ENCODE assay signal across 1 cellular context in the genomic region with DNA sequence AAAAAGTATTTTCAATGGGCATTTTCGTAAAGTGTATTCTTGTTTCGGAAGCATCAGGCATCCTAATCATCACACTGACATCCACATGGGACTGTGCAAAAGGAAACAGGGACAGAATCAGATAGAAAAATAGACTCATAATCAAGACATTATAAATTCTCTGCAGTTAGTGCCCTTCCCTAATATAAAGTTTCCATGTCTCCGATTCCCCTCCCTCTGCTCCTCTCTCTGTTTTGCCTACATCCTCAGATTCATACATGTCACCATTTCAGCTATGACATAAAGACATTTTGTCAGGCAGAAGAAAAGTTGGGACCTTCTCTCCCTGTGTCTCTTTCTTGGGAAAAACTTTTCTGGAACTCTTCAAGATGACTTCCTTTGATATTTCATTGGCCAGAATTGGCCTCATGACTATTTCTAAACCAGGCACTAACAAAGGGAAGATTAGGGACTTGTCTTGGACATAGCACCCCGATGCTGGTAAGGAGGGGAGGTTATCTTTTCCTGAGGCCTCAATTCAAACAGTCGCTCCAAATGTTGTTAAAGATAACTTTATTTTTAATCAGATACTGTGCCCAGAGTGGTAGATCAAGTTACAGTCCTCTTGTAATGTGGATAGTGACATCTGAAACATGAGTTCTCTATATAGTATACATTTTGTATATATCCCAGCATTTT.
TF ChIP-seq lines count a peak whose summit lies in the region.

No MANE protein-coding gene starts in this region.

TF ChIP-seq in K562, 482 proteins besides CTCF, POLR2A, EP300 and RAD21 (continued from another document and continues in another):
- TF ChIP-seq NUFIP1 (IDR thresholded peaks at IDR 0.05; ENCODE audit: partially characterized antibody): no peak
- TF ChIP-seq JUND (IDR thresholded peaks at IDR 0.05; ENCODE audit: borderline replicate concordance, low read depth, low read length): peak; percentile 51; the same call in 1 of the 2 replicates
- TF ChIP-seq JUND (tag; IDR thresholded peaks at IDR 0.05; ENCODE audit: borderline replicate concordance, low read depth, low read length): no peak; the same call in 2 of the 3 replicates
- TF ChIP-seq SMARCA5 (IDR thresholded peaks at IDR 0.05): no peak
- TF ChIP-seq CSDE1 (IDR thresholded peaks at IDR 0.05): no peak
- TF ChIP-seq, protein P1, sequence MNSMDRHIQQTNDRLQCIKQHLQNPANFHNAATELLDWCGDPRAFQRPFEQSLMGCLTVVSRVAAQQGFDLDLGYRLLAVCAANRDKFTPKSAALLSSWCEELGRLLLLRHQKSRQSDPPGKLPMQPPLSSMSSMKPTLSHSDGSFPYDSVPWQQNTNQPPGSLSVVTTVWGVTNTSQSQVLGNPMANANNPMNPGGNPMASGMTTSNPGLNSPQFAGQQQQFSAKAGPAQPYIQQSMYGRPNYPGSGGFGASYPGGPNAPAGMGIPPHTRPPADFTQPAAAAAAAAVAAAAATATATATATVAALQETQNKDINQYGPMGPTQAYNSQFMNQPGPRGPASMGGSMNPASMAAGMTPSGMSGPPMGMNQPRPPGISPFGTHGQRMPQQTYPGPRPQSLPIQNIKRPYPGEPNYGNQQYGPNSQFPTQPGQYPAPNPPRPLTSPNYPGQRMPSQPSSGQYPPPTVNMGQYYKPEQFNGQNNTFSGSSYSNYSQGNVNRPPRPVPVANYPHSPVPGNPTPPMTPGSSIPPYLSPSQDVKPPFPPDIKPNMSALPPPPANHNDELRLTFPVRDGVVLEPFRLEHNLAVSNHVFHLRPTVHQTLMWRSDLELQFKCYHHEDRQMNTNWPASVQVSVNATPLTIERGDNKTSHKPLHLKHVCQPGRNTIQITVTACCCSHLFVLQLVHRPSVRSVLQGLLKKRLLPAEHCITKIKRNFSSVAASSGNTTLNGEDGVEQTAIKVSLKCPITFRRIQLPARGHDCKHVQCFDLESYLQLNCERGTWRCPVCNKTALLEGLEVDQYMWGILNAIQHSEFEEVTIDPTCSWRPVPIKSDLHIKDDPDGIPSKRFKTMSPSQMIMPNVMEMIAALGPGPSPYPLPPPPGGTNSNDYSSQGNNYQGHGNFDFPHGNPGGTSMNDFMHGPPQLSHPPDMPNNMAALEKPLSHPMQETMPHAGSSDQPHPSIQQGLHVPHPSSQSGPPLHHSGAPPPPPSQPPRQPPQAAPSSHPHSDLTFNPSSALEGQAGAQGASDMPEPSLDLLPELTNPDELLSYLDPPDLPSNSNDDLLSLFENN (IDR thresholded peaks at IDR 0.05; ENCODE audit: low read depth in 2 of 2, low read length in 2 of 2): no peak; a peak in 1 of 4 replicates
- peak; percentile 87 for TF ChIP-seq ARID1B (IDR thresholded peaks at IDR 0.05)
- TF ChIP-seq NEUROD1 (IDR thresholded peaks at IDR 0.05; ENCODE audit: borderline replicate concordance, low read depth, low read length, partially characterized antibody): no peak
- no peak for TF ChIP-seq SIRT6 (IDR thresholded peaks at IDR 0.05; ENCODE audit: low read depth, low read length)
- TF ChIP-seq, protein P2, sequence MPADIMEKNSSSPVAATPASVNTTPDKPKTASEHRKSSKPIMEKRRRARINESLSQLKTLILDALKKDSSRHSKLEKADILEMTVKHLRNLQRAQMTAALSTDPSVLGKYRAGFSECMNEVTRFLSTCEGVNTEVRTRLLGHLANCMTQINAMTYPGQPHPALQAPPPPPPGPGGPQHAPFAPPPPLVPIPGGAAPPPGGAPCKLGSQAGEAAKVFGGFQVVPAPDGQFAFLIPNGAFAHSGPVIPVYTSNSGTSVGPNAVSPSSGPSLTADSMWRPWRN (IDR thresholded peaks at IDR 0.05; ENCODE audit: low read depth): peak; percentile 41; the same call in 1 of the 2 replicates
- TF ChIP-seq NR1H2 (CRISPR knock-in tag; IDR thresholded peaks at IDR 0.05): no peak
- TF ChIP-seq HNRNPL (IDR thresholded peaks at IDR 0.05; ENCODE audit: low read depth, low read length): no peak
- TF ChIP-seq ILF3 (IDR thresholded peaks at IDR 0.05; ENCODE audit: borderline replicate concordance): no peak
- no peak for TF ChIP-seq CCAR2 (IDR thresholded peaks at IDR 0.05; ENCODE audit: low read depth, low read length)
- TF ChIP-seq, protein P3, sequence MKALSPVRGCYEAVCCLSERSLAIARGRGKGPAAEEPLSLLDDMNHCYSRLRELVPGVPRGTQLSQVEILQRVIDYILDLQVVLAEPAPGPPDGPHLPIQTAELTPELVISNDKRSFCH (CRISPR knock-in tag; IDR thresholded peaks at IDR 0.05): no peak
- TF ChIP-seq, protein P3 (tag; IDR thresholded peaks at IDR 0.05): no peak
- TF ChIP-seq MEIS2 (IDR thresholded peaks at IDR 0.05; ENCODE audit: partially characterized antibody): no peak
- no peak for TF ChIP-seq ZZZ3 (IDR thresholded peaks at IDR 0.05)
- TF ChIP-seq, protein P4, sequence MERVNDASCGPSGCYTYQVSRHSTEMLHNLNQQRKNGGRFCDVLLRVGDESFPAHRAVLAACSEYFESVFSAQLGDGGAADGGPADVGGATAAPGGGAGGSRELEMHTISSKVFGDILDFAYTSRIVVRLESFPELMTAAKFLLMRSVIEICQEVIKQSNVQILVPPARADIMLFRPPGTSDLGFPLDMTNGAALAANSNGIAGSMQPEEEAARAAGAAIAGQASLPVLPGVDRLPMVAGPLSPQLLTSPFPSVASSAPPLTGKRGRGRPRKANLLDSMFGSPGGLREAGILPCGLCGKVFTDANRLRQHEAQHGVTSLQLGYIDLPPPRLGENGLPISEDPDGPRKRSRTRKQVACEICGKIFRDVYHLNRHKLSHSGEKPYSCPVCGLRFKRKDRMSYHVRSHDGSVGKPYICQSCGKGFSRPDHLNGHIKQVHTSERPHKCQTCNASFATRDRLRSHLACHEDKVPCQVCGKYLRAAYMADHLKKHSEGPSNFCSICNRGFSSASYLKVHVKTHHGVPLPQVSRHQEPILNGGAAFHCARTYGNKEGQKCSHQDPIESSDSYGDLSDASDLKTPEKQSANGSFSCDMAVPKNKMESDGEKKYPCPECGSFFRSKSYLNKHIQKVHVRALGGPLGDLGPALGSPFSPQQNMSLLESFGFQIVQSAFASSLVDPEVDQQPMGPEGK (CRISPR knock-in tag; IDR thresholded peaks at IDR 0.05; ENCODE audit: borderline replicate concordance): no peak
- no peak for TF ChIP-seq ZNF644 (tag; IDR thresholded peaks at IDR 0.05; ENCODE audit: low read depth)
- no peak for TF ChIP-seq ZKSCAN1 (IDR thresholded peaks at IDR 0.05; ENCODE audit: low read depth, low read length)
- TF ChIP-seq ZKSCAN8 (CRISPR knock-in tag; IDR thresholded peaks at IDR 0.05): no peak
- TF ChIP-seq, protein P5, sequence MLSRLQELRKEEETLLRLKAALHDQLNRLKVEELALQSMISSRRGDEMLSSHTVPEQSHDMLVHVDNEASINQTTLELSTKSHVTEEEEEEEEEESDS (CRISPR knock-in tag; IDR thresholded peaks at IDR 0.05): no peak
- TF ChIP-seq PHF21A (IDR thresholded peaks at IDR 0.05; ENCODE audit: borderline replicate concordance, low read depth): no peak
- no peak for TF ChIP-seq PRMT5 (CRISPR knock-in tag; IDR thresholded peaks at IDR 0.05)
- no peak for TF ChIP-seq FOXJ3 (CRISPR knock-in tag; IDR thresholded peaks at IDR 0.05)
- TF ChIP-seq, protein P6, sequence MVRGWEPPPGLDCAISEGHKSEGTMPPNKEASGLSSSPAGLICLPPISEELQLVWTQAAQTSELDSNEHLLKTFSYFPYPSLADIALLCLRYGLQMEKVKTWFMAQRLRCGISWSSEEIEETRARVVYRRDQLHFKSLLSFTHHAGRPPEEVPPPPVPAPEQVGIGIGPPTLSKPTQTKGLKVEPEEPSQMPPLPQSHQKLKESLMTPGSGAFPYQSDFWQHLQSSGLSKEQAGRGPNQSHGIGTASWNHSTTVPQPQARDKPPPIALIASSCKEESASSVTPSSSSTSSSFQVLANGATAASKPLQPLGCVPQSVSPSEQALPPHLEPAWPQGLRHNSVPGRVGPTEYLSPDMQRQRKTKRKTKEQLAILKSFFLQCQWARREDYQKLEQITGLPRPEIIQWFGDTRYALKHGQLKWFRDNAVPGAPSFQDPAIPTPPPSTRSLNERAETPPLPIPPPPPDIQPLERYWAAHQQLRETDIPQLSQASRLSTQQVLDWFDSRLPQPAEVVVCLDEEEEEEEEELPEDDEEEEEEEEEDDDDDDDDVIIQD (CRISPR knock-in tag; IDR thresholded peaks at IDR 0.05): no peak
- no peak for TF ChIP-seq MECOM (CRISPR knock-in tag; IDR thresholded peaks at IDR 0.05)
- no peak for TF ChIP-seq ZC3H8 (IDR thresholded peaks at IDR 0.05)
- TF ChIP-seq RBM39 (optimal IDR thresholded peaks at IDR 0.05; ENCODE audit: low read depth, low read length): no peak
- no peak for TF ChIP-seq PURB (CRISPR knock-in tag; IDR thresholded peaks at IDR 0.05; ENCODE audit: low read depth)
- 0 out of 2 replicates have a peak, but pooled peaks have one; percentile 14 for TF ChIP-seq ELF2 (CRISPR knock-in tag; IDR thresholded peaks at IDR 0.05)
- no peak for TF ChIP-seq CAMTA2 (CRISPR knock-in tag; conservative IDR thresholded peaks at IDR 0.05)
- TF ChIP-seq ZNF165 (CRISPR knock-in tag; IDR thresholded peaks at IDR 0.05; ENCODE audit: borderline replicate concordance): no peak
- TF ChIP-seq ZKSCAN3 (CRISPR knock-in tag; IDR thresholded peaks at IDR 0.05): no peak
- TF ChIP-seq, protein P7, sequence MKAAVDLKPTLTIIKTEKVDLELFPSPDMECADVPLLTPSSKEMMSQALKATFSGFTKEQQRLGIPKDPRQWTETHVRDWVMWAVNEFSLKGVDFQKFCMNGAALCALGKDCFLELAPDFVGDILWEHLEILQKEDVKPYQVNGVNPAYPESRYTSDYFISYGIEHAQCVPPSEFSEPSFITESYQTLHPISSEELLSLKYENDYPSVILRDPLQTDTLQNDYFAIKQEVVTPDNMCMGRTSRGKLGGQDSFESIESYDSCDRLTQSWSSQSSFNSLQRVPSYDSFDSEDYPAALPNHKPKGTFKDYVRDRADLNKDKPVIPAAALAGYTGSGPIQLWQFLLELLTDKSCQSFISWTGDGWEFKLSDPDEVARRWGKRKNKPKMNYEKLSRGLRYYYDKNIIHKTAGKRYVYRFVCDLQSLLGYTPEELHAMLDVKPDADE (conservative IDR thresholded peaks at IDR 0.05; ENCODE audit: control insufficient read depth, low read depth, low read length): no peak
- TF ChIP-seq TARDBP (IDR thresholded peaks at IDR 0.05): no peak
- no peak for TF ChIP-seq BRD4 (IDR thresholded peaks at IDR 0.05)
- TF ChIP-seq HDAC8 (tag; IDR thresholded peaks at IDR 0.05): no peak
- no peak for TF ChIP-seq PTRF (tag; IDR thresholded peaks at IDR 0.05)
- no peak for TF ChIP-seq MTA3 (IDR thresholded peaks at IDR 0.05; ENCODE audit: borderline replicate concordance)
- no peak for TF ChIP-seq ZBTB8A (IDR thresholded peaks at IDR 0.05; ENCODE audit: partially characterized antibody)
- TF ChIP-seq, protein P8, sequence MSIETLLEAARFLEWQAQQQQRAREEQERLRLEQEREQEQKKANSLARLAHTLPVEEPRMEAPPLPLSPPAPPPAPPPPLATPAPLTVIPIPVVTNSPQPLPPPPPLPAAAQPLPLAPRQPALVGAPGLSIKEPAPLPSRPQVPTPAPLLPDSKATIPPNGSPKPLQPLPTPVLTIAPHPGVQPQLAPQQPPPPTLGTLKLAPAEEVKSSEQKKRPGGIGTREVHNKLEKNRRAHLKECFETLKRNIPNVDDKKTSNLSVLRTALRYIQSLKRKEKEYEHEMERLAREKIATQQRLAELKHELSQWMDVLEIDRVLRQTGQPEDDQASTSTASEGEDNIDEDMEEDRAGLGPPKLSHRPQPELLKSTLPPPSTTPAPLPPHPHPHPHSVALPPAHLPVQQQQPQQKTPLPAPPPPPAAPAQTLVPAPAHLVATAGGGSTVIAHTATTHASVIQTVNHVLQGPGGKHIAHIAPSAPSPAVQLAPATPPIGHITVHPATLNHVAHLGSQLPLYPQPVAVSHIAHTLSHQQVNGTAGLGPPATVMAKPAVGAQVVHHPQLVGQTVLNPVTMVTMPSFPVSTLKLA (conservative IDR thresholded peaks at IDR 0.05): no peak
- TF ChIP-seq CBX2 (IDR thresholded peaks at IDR 0.05; ENCODE audit: insufficient read depth, low read length, poor library complexity, severe bottlenecking): no peak
- no peak for TF ChIP-seq XRCC3 (IDR thresholded peaks at IDR 0.05)
- TF ChIP-seq, protein P9, sequence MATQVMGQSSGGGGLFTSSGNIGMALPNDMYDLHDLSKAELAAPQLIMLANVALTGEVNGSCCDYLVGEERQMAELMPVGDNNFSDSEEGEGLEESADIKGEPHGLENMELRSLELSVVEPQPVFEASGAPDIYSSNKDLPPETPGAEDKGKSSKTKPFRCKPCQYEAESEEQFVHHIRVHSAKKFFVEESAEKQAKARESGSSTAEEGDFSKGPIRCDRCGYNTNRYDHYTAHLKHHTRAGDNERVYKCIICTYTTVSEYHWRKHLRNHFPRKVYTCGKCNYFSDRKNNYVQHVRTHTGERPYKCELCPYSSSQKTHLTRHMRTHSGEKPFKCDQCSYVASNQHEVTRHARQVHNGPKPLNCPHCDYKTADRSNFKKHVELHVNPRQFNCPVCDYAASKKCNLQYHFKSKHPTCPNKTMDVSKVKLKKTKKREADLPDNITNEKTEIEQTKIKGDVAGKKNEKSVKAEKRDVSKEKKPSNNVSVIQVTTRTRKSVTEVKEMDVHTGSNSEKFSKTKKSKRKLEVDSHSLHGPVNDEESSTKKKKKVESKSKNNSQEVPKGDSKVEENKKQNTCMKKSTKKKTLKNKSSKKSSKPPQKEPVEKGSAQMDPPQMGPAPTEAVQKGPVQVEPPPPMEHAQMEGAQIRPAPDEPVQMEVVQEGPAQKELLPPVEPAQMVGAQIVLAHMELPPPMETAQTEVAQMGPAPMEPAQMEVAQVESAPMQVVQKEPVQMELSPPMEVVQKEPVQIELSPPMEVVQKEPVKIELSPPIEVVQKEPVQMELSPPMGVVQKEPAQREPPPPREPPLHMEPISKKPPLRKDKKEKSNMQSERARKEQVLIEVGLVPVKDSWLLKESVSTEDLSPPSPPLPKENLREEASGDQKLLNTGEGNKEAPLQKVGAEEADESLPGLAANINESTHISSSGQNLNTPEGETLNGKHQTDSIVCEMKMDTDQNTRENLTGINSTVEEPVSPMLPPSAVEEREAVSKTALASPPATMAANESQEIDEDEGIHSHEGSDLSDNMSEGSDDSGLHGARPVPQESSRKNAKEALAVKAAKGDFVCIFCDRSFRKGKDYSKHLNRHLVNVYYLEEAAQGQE (CRISPR knock-in tag; IDR thresholded peaks at IDR 0.05; ENCODE audit: low read depth): no peak
- TF ChIP-seq ZNF174 (CRISPR knock-in tag; IDR thresholded peaks at IDR 0.05): no peak
- TF ChIP-seq RBM25 (IDR thresholded peaks at IDR 0.05; ENCODE audit: low read depth, low read length, severe bottlenecking): no peak
- TF ChIP-seq ZNF140 (CRISPR knock-in tag; IDR thresholded peaks at IDR 0.05): no peak
- no peak for TF ChIP-seq TCFL5 (CRISPR knock-in tag; conservative IDR thresholded peaks at IDR 0.05)
- TF ChIP-seq, protein P10, sequence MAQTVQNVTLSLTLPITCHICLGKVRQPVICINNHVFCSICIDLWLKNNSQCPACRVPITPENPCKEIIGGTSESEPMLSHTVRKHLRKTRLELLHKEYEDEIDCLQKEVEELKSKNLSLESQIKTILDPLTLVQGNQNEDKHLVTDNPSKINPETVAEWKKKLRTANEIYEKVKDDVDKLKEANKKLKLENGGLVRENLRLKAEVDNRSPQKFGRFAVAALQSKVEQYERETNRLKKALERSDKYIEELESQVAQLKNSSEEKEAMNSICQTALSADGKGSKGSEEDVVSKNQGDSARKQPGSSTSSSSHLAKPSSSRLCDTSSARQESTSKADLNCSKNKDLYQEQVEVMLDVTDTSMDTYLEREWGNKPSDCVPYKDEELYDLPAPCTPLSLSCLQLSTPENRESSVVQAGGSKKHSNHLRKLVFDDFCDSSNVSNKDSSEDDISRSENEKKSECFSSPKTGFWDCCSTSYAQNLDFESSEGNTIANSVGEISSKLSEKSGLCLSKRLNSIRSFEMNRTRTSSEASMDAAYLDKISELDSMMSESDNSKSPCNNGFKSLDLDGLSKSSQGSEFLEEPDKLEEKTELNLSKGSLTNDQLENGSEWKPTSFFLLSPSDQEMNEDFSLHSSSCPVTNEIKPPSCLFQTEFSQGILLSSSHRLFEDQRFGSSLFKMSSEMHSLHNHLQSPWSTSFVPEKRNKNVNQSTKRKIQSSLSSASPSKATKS (CRISPR knock-in tag; IDR thresholded peaks at IDR 0.05): no peak
